12 cellular contexts compared by ENCODE assay signal in the genomic region with DNA sequence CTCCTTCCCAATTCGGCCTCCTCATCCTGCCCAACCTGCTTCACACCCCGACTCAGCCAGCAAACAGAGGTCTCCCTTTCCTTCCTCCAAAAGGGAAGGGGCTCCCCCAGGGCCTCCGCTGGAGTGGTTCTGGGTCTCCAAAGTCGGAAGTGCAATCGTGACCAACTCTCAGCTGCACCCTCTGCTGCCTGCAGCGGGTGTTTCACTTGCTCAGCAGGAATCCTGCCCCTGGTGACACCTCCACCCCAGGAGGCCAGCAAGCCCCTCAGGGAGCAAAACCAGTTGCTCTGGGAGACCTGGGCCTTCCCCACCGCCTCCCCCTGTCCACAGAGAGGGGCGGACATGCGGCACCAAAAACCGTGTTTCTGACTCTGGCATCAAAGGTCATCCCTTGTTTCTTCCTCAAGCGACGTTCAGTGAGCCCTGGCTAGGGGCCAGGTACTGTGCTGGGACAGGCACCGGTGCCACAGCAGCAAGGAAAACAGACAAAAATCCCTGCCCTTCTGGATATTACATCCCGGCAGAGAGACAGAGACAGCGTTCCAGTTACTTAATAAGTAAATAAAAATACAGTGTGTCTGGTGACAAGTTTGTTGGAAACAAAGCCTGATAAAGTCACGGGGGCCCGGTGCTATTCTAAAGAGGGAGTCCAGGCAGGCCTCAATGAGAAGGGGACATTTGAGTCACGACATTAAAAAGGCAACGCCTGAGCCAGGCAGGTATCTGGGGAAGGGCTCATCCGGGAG.
DNase-seq lines count a peak whose midpoint lies in the region; FAIRE-seq and TF ChIP-seq lines count a peak whose summit lies in the region.
"Had no signal": no experiment of that assay in that cellular context is flagged by ENCODE, and none has a peak within 500 bp of the region (broad histone marks: within the 10 kb centered on the region; RNA-seq: fewer than 3 reads in every experiment).

No MANE protein-coding gene starts in this region.

- no peaks in the 10 kb centered on the region for H3K27me3 ChIP-seq in PC-9 (ENCODE audit: insufficient read depth, low read depth)
- no peaks in the 10 kb centered on the region for H3K27me3 ChIP-seq in tibial nerve

- no peaks in the 10 kb centered on the region for H3K79me2 ChIP-seq in PC-9 (ENCODE audit: low read depth)

- no peaks in the 10 kb centered on the region for H3K9me3 ChIP-seq in PC-9 (ENCODE audit: insufficient read depth, low read depth)
- H3K9me3 ChIP-seq in tibial nerve, result no peaks in the 10 kb centered on the region

- peak overlapping the region; percentile 85 for H3K27ac ChIP-seq in PC-9
- no peak overlapping the region for H3K27ac ChIP-seq in tibial nerve

- no peaks in the 10 kb centered on the region for H3K9me2 ChIP-seq in PC-9 (ENCODE audit: insufficient read depth)

- CTCF ChIA-PET in PC-9 (lab: Charles Lee), result no interaction called here

- H3K4me2 ChIP-seq in PC-9, result peak overlapping the region; percentile 80

- H3K4me1 ChIP-seq in PC-9 (replicated peaks; ENCODE audit: insufficient read depth), result peaks cover 27% of the 10 kb centered on the region
- peaks cover 0 to 7% (median 3%) of the 10 kb centered on the region in 4 donors for H3K4me1 ChIP-seq in tibial nerve

- no peak for TF ChIP-seq EP300 in tibial nerve (IDR thresholded peaks at IDR 0.05)

- no peaks in the 10 kb centered on the region for H4K20me1 ChIP-seq in PC-9 (ENCODE audit: insufficient read depth)

- H3F3A ChIP-seq in PC-9 (ENCODE audit: insufficient read depth, low read depth), result peaks cover 34% of the 10 kb centered on the region

- peak; percentile 23 for DNase-seq in NCI-H82 (lab: John Stamatoyannopoulos, UW)
- no peak for DNase-seq in NCI-H82 treated with DMSO at 0.1 percent for 48 hours (lab: John Stamatoyannopoulos, UW; ENCODE audit: unreplicated experiment)
- DNase-seq in PC-9, result peak; percentile 40 to 77
- no peak for DNase-seq in fibroblast of villous mesenchyme (ENCODE audit: low read depth)
- DNase-seq in urothelium cell line (ENCODE audit: low spot score), result peak; percentile 71
- no peak for DNase-seq in DMS53 treated with DMSO at 0.1 percent for 48 hours (lab: John Stamatoyannopoulos, UW; ENCODE audit: unreplicated experiment)
- no peak for DNase-seq in tibial nerve (ENCODE audit: low spot score in 2 of 2)
- DNase-seq in NCI-H2107 (lab: John Stamatoyannopoulos, UW), result no peak
- DNase-seq: activated CD4-positive, alpha-beta T cell treated with anti-CD3 and anti-CD28 coated beads, Interleukin-2, amount 50 U/mL, for 4 hours; NCI-H2081 had no signal

- H2AFZ ChIP-seq in PC-9, result peak overlapping the region; percentile 66

- peak overlapping the region; percentile 34; the same call in 1 of the 2 replicates for H3K4me3 ChIP-seq in PC-9
- no peak overlapping the region for H3K4me3 ChIP-seq in fibroblast of villous mesenchyme (ENCODE audit: low read depth, low read length)
- H3K4me3 ChIP-seq in tibial nerve, result no peak overlapping the region

- intact Hi-C loops in PC-9 (cut with micrococcal nuclease; ENCODE audit: unreplicated experiment), result loop anchor here (1.0 to 5.0 kb wide), 2 partner anchors 420 to 497 kb away; a partner anchor contains a TSS

- 40 to 41% methylated on average over 19 to 20 of the region's 20 CpGs for WGBS in tibial nerve, 2 donors

- peak; percentile 67 for TF ChIP-seq CTCF in PC-9 (conservative IDR thresholded peaks at IDR 0.05)
- TF ChIP-seq CTCF in fibroblast of villous mesenchyme (IDR thresholded peaks at IDR 0.05; ENCODE audit: insufficient read depth, low read depth, low read length), result peak; percentile 7
- TF ChIP-seq CTCF in tibial nerve (IDR thresholded peaks at IDR 0.05), result no peak

- BruUV-seq in PC-9 (replicated peaks; lab: Mats Ljungman, UMichigan), result no TSS peak

- no peak for TF ChIP-seq POLR2A in tibial nerve (IDR thresholded peaks at IDR 0.05)

- FAIRE-seq in urothelium cell line (lab: Jason Lieb, UNC), result peak; percentile 53
- FAIRE-seq: A204.1, endothelial cell of umbilical vein had no signal

- H3K36me3 ChIP-seq in PC-9 (ENCODE audit: low read depth) (no peaks in the 10 kb centered on the region), tibial nerve (no peaks in the 10 kb centered on the region)

- POLR2A ChIA-PET in PC-9 (lab: Charles Lee; ENCODE audit: unreplicated experiment), result no interaction called here

Comparison
In these comparisons a context has a peak if more than half of its experiments do, and no peak if none do; other contexts are left out.
1. DNase-seq: peak in NCI-H82 (single experiment), PC-9 (2 of 2) and urothelium cell line (single experiment); none in NCI-H82 treated with DMSO at 0.1 percent for 48 hours (single experiment), fibroblast of villous mesenchyme (single experiment), DMS53 treated with DMSO at 0.1 percent for 48 hours (single experiment), tibial nerve (0 of 2) and NCI-H2107 (single experiment).
2. CTCF ChIP-seq: peak in PC-9 (single experiment) and fibroblast of villous mesenchyme (single experiment); none in tibial nerve (0 of 5).